ENCODE assay signal across 8 cellular contexts in the genomic region with DNA sequence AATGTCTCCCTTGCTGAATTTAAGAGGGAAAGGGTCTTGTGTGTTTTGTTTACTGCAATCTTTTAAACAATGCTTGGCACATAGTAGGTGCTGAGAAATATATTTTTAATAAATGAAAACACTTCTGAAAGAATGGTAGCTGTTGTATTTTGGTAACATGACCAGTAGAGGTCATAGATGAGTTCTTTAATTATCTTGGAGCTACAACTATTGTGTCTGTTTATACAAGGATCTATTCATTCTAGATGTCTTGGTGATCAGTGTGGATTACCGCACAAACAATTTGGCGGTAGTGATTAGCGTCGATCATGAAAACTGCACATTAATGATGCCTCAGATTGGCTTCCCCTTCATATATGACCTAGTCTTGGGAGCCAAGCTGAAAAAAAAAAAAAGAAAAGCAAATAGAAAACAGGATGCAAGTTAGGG. TPM values are rescaled to one million over a fixed set of nuclear protein-coding genes. Genes with fewer than 3 reads are reported as not detected.
DNase-seq lines count a peak whose midpoint lies in the region; ATAC-seq and TF ChIP-seq lines count a peak whose summit lies in the region.

No MANE protein-coding gene starts in this region.

- BruUV-seq in Caco-2 (replicated peaks; lab: Mats Ljungman, UMichigan), result no TSS peak

- H3K27ac Mint-ChIP-seq in Caco-2 (ENCODE audit: unreplicated experiment) (no peak overlapping the region), mesothelial cell of epicardium (no peak overlapping the region)

- H3K27me3 Mint-ChIP-seq in Caco-2 (ENCODE audit: insufficient read depth, unreplicated experiment), result no peaks in the 10 kb centered on the region
- peaks cover 4% of the 10 kb centered on the region for H3K27me3 Mint-ChIP-seq in mesothelial cell of epicardium (ENCODE audit: low read depth)

- no peaks in the 10 kb centered on the region for H3K9me3 Mint-ChIP-seq in Caco-2 (ENCODE audit: unreplicated experiment)
- peaks cover 4% of the 10 kb centered on the region for H3K9me3 Mint-ChIP-seq in mesothelial cell of epicardium

- H3K36me3 Mint-ChIP-seq in Caco-2 (ENCODE audit: insufficient read depth, unreplicated experiment) (no peaks in the 10 kb centered on the region), mesothelial cell of epicardium (no peaks in the 10 kb centered on the region)

- POLR2A ChIA-PET in Caco-2 (lab: Charles Lee), result interaction anchor here (0.6 to 1.1 kb wide), 3 partner anchors 50 to 387 kb away, joined by 4 to 8 read pairs (median 7); partner anchors contain the start of genes HMGB2 and SAP30

- H3K4me3 Mint-ChIP-seq in Caco-2 (ENCODE audit: unreplicated experiment) (no peak overlapping the region), mesothelial cell of epicardium (peak overlapping the region; percentile 18)

- H3K4me3 ChIP-seq in Caco-2 (ENCODE audit: low read depth, low read length), result no peak overlapping the region

- H3K27me3 ChIP-seq in Caco-2 (replicated peaks; ENCODE audit: control insufficient read depth, insufficient read depth, low read length), result no peaks in the 10 kb centered on the region

- H3K9me3 ChIP-seq in Caco-2, result no peaks in the 10 kb centered on the region

- no peaks in the 10 kb centered on the region for H3K4me1 ChIP-seq in Caco-2

- H3K4me1 Mint-ChIP-seq in Caco-2 (ENCODE audit: low read depth, unreplicated experiment), result peaks cover 5% of the 10 kb centered on the region
- peaks cover 8% of the 10 kb centered on the region for H3K4me1 Mint-ChIP-seq in mesothelial cell of epicardium

- intact Hi-C loops in Caco-2 (cut with micrococcal nuclease; ENCODE audit: unreplicated experiment), result loop anchor here (1.0 kb wide), 1 partner anchor 74 kb away; no protein-coding TSS in a partner anchor

- TF ChIP-seq CTCF in Caco-2 (IDR thresholded peaks at IDR 0.05; ENCODE audit: insufficient read depth in 1 of 2, low read depth in 1 of 2, low read length in 1 of 2, severe bottlenecking in 1 of 2, unreplicated experiment in 1 of 2) (peak; percentile 33 to 38), mesothelial cell of epicardium (IDR thresholded peaks at IDR 0.05; ENCODE audit: unreplicated experiment) (peak; percentile 59)

- no peaks in the 10 kb centered on the region for H3K36me3 ChIP-seq in Caco-2 (ENCODE audit: control insufficient read depth, insufficient read depth, low read length)

- ATAC-seq in GM21528 (IDR thresholded peaks at IDR 0.05; ENCODE audit: low FRiP score, unreplicated experiment) (peak; percentile 53), HG03460 (IDR thresholded peaks at IDR 0.05; ENCODE audit: unreplicated experiment) (no peak)

- CTCF ChIA-PET in Caco-2 (lab: Charles Lee), result interaction anchor here (0.7 to 1.8 kb wide), 10 partner anchors 13 to 175 kb away, joined by 3 to 39 read pairs (median 3); partner anchors contain the start of gene SAP30

- DNase-seq in Caco-2, result no peak
- peak; percentile 5 for DNase-seq in NCI-H345 (lab: John Stamatoyannopoulos, UW)
- peak; percentile 7 for DNase-seq in central memory CD4-positive, alpha-beta T cell
- no peak for DNase-seq in mesothelial cell of epicardium (ENCODE audit: low spot score in 2 of 2, unreplicated experiment in 2 of 2)
- DNase-seq in ecto neural progenitor cell (ENCODE audit: low spot score), result no peak
- DNase-seq in GM19238 (ENCODE audit: insufficient read length, low spot score), result no peak

RNA-seq across cellular contexts. Expression of gene SCRG1, which starts 21.4 kb away (rescaled TPM):
- total RNA-seq in Caco-2 (2022) (not detected in 2 replicates), mesothelial cell of epicardium (0.42 to 0.47 TPM (median 0.44 TPM) in 3 replicates)

RNA-seq across cellular contexts. Expression of gene SAP30, which starts 49.6 kb away (rescaled TPM):
- total RNA-seq in Caco-2 (2022) (9.4 and 9.8 TPM in 2 replicates), mesothelial cell of epicardium (13.6 to 16.8 TPM (median 15.4 TPM) in 3 replicates)

Comparison
In these comparisons a context has a peak if more than half of its experiments do, and no peak if none do; other contexts are left out.
1. DNase-seq: peak in NCI-H345 (single experiment) and central memory CD4-positive, alpha-beta T cell (single experiment); none in Caco-2 (0 of 2), mesothelial cell of epicardium (0 of 2), ecto neural progenitor cell (single experiment) and GM19238 (single experiment).